ENCODE assay signal across 10 cellular contexts in the genomic region with DNA sequence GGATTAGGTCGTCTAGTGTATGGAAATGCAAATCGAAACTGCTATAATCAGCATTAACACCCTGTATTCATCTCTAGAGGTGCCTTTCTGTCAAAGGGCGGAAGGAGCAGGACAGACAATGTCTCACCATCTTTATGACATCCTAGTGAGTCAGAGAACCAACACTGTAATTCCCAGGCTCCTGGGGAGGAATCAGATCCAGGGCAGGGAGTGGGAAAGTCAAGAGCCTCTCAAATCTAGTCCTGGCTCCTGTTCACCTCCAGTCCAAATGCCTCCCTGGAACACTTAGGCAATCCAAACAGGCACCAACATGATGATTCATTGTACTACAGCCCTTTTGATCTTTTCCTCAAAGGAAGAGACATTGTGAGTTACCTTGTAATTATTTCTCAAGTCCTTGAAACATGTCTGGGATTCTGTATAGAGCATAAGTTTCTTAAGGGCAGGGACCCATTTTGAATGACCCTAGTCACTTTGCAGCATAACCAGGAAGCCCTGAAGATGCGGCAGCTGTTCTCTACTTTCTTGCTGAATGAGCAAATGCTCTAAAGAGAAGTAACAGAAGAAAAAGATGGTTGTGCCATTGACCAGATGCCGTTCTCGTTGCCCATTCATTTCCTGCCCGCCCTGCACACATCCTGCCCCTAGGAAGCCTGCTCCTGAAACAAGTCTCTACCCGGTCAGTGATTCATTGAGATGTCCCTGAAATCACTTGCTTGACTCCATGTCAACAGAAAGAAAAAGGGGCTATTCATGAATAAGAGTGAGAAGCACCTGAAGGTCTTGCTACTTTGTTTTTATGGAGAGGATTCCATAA.
A peak's percentile ranks its signal among the peaks of the same experiment; 100 is the strongest.
DNase-seq lines count a peak whose midpoint lies in the region; ATAC-seq and TF ChIP-seq lines count a peak whose summit lies in the region.
"Had no signal": no experiment of that assay in that cellular context is flagged by ENCODE, and none has a peak within 500 bp of the region (broad histone marks: within the 10 kb centered on the region; RNA-seq: fewer than 3 reads in every experiment).

No MANE protein-coding gene starts in this region.

- peaks cover 28% of the 10 kb centered on the region for H3K4me1 Mint-ChIP-seq in T-helper 1 cell treated with Interleukin-12 subunit alpha and Interleukin-12 subunit beta and Interleukin-4 antibody, amounts not matched to agents 30 μg/mL and 1 μg/mL, for 36 hours (ENCODE audit: low read depth)

- H3K9ac ChIP-seq in HCT116 (ENCODE audit: low read length) = peak overlapping the region; percentile 23

- 85 to 87% methylated on average over 8 of the region's 8 CpGs for WGBS in aorta, 2 donors
- 69% methylated on average over 8 of the region's 8 CpGs for WGBS in esophagus muscularis mucosa

- peak overlapping the region; percentile 4 for H3K27ac Mint-ChIP-seq in T-helper 1 cell treated with Interleukin-12 subunit alpha and Interleukin-12 subunit beta and Interleukin-4 antibody, amounts not matched to agents 30 μg/mL and 1 μg/mL, for 36 hours

- ATAC-seq in HCT116 (peak; percentile 93), aorta (ENCODE audit: low FRiP score) (no peak), GM18517 (IDR thresholded peaks at IDR 0.05; ENCODE audit: unreplicated experiment) (no peak)

- H3K27me3 ChIP-seq in AG04450 (ENCODE audit: control insufficient read depth, insufficient read depth, low read length) = no peaks in the 10 kb centered on the region
- H3K27me3 ChIP-seq in HCT116 (ENCODE audit: insufficient read depth, low read length) = no peaks in the 10 kb centered on the region
- no peaks in the 10 kb centered on the region for H3K27me3 ChIP-seq in aorta (ENCODE audit: control insufficient read depth in 1 of 2, insufficient read depth in 2 of 2, low read length in 1 of 2)
- no peaks in the 10 kb centered on the region for H3K27me3 ChIP-seq in esophagus muscularis mucosa
- H3K27me3 ChIP-seq: SJCRH30 had no signal

- H3K4me2 ChIP-seq in HCT116 (ENCODE audit: low read length) = peak overlapping the region; percentile 68

- POLR2A ChIA-PET in AG04450 (lab: Yijun Ruan, JAX) (no interaction called here), HCT116 (lab: Charles Lee) (no interaction called here)

- H2AFZ ChIP-seq in HCT116 (ENCODE audit: low read depth, low read length, poor library complexity, severe bottlenecking) = peak overlapping the region; percentile 83

- H3K79me2 ChIP-seq in HCT116 (ENCODE audit: insufficient read depth, low read length) = no peaks in the 10 kb centered on the region

- H3K9me2 ChIP-seq in HCT116 (ENCODE audit: insufficient read depth) = no peaks in the 10 kb centered on the region

- BruUV-seq in HCT116 (replicated peaks; lab: Mats Ljungman, UMichigan) = no TSS peak

- TF ChIP-seq POLR2A in HCT116 (IDR thresholded peaks at IDR 0.05; ENCODE audit: borderline replicate concordance, extremely low read depth, insufficient read depth, insufficient read length) (no peak), esophagus muscularis mucosa (IDR thresholded peaks at IDR 0.05; ENCODE audit: low read depth) (no peak)

- no peak overlapping the region for H3K4me3 Mint-ChIP-seq in T-helper 1 cell treated with Interleukin-12 subunit alpha and Interleukin-12 subunit beta and Interleukin-4 antibody, amounts not matched to agents 30 μg/mL and 1 μg/mL, for 36 hours
- H3K4me3 Mint-ChIP-seq: neural crest cell had no signal

- H3K4me3 ChIP-seq in AG04450 (ENCODE audit: low read depth, low read length) = no peak overlapping the region
- peak overlapping the region; percentile 6 to 36 for H3K4me3 ChIP-seq in HCT116 (replicated peaks in 1 of 2; ENCODE audit: low read depth in 1 of 2, low read length in 2 of 2)
- H3K4me3 ChIP-seq in aorta (ENCODE audit: low read length in 2 of 2) = no peak overlapping the region
- H3K4me3 ChIP-seq in esophagus muscularis mucosa = no peak overlapping the region
- H3K4me3 ChIP-seq: SJCRH30 had no signal

- H3K27ac ChIP-seq in AG04450 (ENCODE audit: low read depth, low read length) (no peak overlapping the region), HCT116 (ENCODE audit: low read depth, low read length) (peak overlapping the region; percentile 41; the same call in 1 of the 2 replicates), aorta (ENCODE audit: low read depth in 1 of 2, low read length in 2 of 2) (no peak overlapping the region), esophagus muscularis mucosa (replicated peaks in 1 of 4) (no peak overlapping the region)
- H3K27ac ChIP-seq: SJCRH30 had no signal

- no peaks in the 10 kb centered on the region for H4K20me1 ChIP-seq in HCT116 (ENCODE audit: insufficient read depth)

- intact Hi-C loops in HCT116 (cut with micrococcal nuclease) = no loop called here
- intact Hi-C loops in aorta (cut with DNase I) = no loop called here
- intact Hi-C loops in esophagus muscularis mucosa (cut with DNase I) = no loop called here

- H3K4me1 ChIP-seq in HCT116 (ENCODE audit: control insufficient read depth in 1 of 2, insufficient read depth in 2 of 2, low read length in 2 of 2) = peaks cover 11 to 51% of the 10 kb centered on the region in 2 experiments
- H3K4me1 ChIP-seq in aorta (ENCODE audit: control insufficient read depth in 1 of 2, insufficient read depth in 2 of 2, low read length in 2 of 2) = no peaks in the 10 kb centered on the region
- H3K4me1 ChIP-seq in esophagus muscularis mucosa = no peaks in the 10 kb centered on the region
- H3K4me1 ChIP-seq: SJCRH30 had no signal

- no peaks in the 10 kb centered on the region for H3K36me3 ChIP-seq in HCT116 (ENCODE audit: control insufficient read depth in 1 of 2, insufficient read depth in 2 of 2, low read length in 2 of 2)
- no peaks in the 10 kb centered on the region for H3K36me3 ChIP-seq in aorta (ENCODE audit: control insufficient read depth in 1 of 2, insufficient read depth in 2 of 2, low read length in 1 of 2)
- H3K36me3 ChIP-seq in esophagus muscularis mucosa = no peaks in the 10 kb centered on the region
- H3K36me3 ChIP-seq: SJCRH30 had no signal

- H3K27me3 Mint-ChIP-seq in T-helper 1 cell treated with Interleukin-12 subunit alpha and Interleukin-12 subunit beta and Interleukin-4 antibody, amounts not matched to agents 30 μg/mL and 1 μg/mL, for 36 hours (ENCODE audit: low read depth) = no peaks in the 10 kb centered on the region

- CTCF ChIA-PET in AG04450 (lab: Charles Lee) (no interaction called here), HCT116 (lab: Charles Lee) (no interaction called here)

- H3K9me3 ChIP-seq in AG04450 (ENCODE audit: control insufficient read depth, insufficient read depth, low read length) (no peaks in the 10 kb centered on the region), HCT116 (ENCODE audit: control insufficient read depth in 1 of 2, insufficient read depth in 1 of 2, low read depth in 1 of 2, low read length in 2 of 2) (no peaks in the 10 kb centered on the region), aorta (ENCODE audit: control insufficient read depth, low read length) (no peaks in the 10 kb centered on the region), esophagus muscularis mucosa (no peaks in the 10 kb centered on the region)
- H3K9me3 ChIP-seq: SJCRH30 had no signal

- no peaks in the 10 kb centered on the region for H3K36me3 Mint-ChIP-seq in T-helper 1 cell treated with Interleukin-12 subunit alpha and Interleukin-12 subunit beta and Interleukin-4 antibody, amounts not matched to agents 30 μg/mL and 1 μg/mL, for 36 hours (ENCODE audit: low read depth)

- no peak for TF ChIP-seq CTCF in AG04450 (IDR thresholded peaks at IDR 0.05; ENCODE audit: low read depth, low read length)
- no peak for TF ChIP-seq CTCF in HCT116 (IDR thresholded peaks at IDR 0.05 in 2 of 3, conservative IDR thresholded peaks at IDR 0.05 in 1 of 3; ENCODE audit: borderline replicate concordance in 1 of 3, insufficient read depth in 1 of 3, low read depth in 2 of 3, low read length in 2 of 3)
- no peak for TF ChIP-seq CTCF in esophagus muscularis mucosa (IDR thresholded peaks at IDR 0.05)

- no peak for TF ChIP-seq EP300 in esophagus muscularis mucosa (IDR thresholded peaks at IDR 0.05)

- RAD21 ChIA-PET in HCT116 (lab: Charles Lee; ENCODE audit: low non-redundant PET in 1 of 2, low total read pairs in 2 of 2, uncharacterized antibody in 2 of 2, unreplicated experiment in 2 of 2) = no interaction called here

- H3K9me3 Mint-ChIP-seq in T-helper 1 cell treated with Interleukin-12 subunit alpha and Interleukin-12 subunit beta and Interleukin-4 antibody, amounts not matched to agents 30 μg/mL and 1 μg/mL, for 36 hours = no peaks in the 10 kb centered on the region
- H3K9me3 Mint-ChIP-seq: neural crest cell had no signal

- DNase-seq in AG04450 (ENCODE audit: low read depth, low spot score) (peak; percentile 27), HCT116 (ENCODE audit: low read depth, low spot score) (peak; percentile 95), iris pigment epithelial cell (ENCODE audit: low read depth) (peak; percentile 61), aorta (no peak), esophagus muscularis mucosa (ENCODE audit: extremely low spot score) (no peak)
- DNase-seq in activated effector memory CD4-positive, alpha-beta T cell treated with anti-CD3 and anti-CD28 coated beads, Interleukin-2, amount 50 U/mL, for 16 hours = no peak
- DNase-seq: SJCRH30 had no signal

- TF ChIP-seq RAD21 in HCT116 (IDR thresholded peaks at IDR 0.05; ENCODE audit: low read depth) = peak; percentile 42; the same call in 1 of the 2 replicates

TF ChIP-seq in HCT116, 20 proteins besides CTCF, POLR2A, EP300 and RAD21 (continues in another document):
- TF ChIP-seq ZFX (IDR thresholded peaks at IDR 0.05) (no peak), REST (IDR thresholded peaks at IDR 0.05; ENCODE audit: low read depth) (no peak)

Comparison
In these comparisons a context has a peak if more than half of its experiments do, and no peak if none do; other contexts are left out.
1. DNase-seq: peak in AG04450 (single experiment), HCT116 (single experiment) and iris pigment epithelial cell (single experiment); none in activated effector memory CD4-positive, alpha-beta T cell treated with anti-CD3 and anti-CD28 coated beads, Interleukin-2, amount 50 U/mL, for 16 hours (single experiment), aorta (0 of 2) and esophagus muscularis mucosa (single experiment).
2. H3K4me3 ChIP-seq: peak in HCT116 (2 of 2); none in AG04450 (single experiment), aorta (0 of 2) and esophagus muscularis mucosa (0 of 4).